In the genomic region with DNA sequence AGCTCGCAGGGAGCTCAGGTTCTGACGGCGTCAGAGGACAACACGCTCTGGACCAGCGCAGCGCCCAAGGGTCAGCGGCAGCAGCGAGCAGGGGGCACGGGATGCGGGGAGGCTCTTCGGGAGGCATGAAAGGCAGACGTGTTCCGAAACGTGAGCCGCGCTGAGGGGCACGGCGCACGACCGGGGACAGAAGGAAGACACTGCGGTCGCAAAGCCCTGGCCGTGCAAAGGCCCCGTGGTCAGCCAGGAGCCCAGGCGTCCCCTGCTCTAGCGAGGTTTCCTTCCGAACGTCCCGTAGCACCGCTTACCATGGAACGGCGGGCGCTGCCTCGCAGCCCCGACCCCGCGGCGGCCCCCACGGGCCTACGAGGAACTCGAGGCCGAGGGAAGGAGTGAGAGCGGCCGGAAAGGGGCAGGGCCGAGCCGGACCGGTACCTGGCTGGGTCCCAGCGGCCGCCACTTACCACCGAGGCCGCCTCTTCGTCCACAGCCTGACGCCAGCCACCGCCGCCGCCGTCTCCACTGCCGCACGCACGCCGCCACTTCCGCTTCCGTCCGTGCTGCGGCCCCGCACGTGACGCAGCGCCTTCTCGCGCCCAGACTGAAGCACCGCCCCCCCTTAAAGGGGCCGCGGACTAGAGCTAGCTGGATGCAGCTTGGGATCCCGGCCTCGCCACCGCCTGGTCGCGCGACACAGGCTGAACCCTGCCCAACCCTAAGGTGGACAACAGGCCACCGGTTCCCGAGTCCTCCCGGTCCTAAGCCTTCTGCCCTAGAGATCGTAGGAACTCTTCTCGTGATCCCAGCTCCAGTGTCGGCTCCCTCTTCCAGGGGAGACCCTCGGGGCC, we compare ENCODE assay signal across 8 cellular contexts. TPM values are rescaled to one million over a fixed set of nuclear protein-coding genes. Genes with fewer than 3 reads are reported as not detected.
DNase-seq lines count a peak whose midpoint lies in the region; ATAC-seq and TF ChIP-seq lines count a peak whose summit lies in the region.

No MANE protein-coding gene starts in this region.

- POLR2A ChIA-PET in activated CD4-positive, alpha-beta memory T cell treated with anti-CD3 and anti-CD28 coated beads, Interleukin-2, amount 10 ng/mL, durations not matched to agents 7 days and 5 days (lab: Charles Lee) = interaction anchor here (0.6 to 4.2 kb wide), 20 partner anchors 9 to 276 kb away, joined by 3 to 74 read pairs (median 4); partner anchors contain the start of genes ABHD17A and AP3D1

- H3K4me3 Mint-ChIP-seq in activated CD4-positive, alpha-beta memory T cell treated with anti-CD3 and anti-CD28 coated beads, Interleukin-2, amount 10 ng/mL, durations not matched to agents 7 days and 5 days = peak overlapping the region; percentile 99

- H3K9me3 Mint-ChIP-seq in activated CD4-positive, alpha-beta memory T cell treated with anti-CD3 and anti-CD28 coated beads, Interleukin-2, amount 10 ng/mL, durations not matched to agents 7 days and 5 days = no peaks in the 10 kb centered on the region

- no peaks in the 10 kb centered on the region for H3K27me3 ChIP-seq in lung (ENCODE audit: control insufficient read depth, insufficient read depth)

- CTCF ChIA-PET in activated CD4-positive, alpha-beta memory T cell treated with anti-CD3 and anti-CD28 coated beads, Interleukin-2, amount 10 ng/mL, durations not matched to agents 7 days and 5 days (lab: Charles Lee) = interaction anchor here (0.6 to 3.3 kb wide), 6 partner anchors 11 to 222 kb away, joined by 3 to 39 read pairs (median 6); no protein-coding TSS in a partner anchor

- ATAC-seq in GM19351 (IDR thresholded peaks at IDR 0.05; ENCODE audit: unreplicated experiment) (peak; percentile 92), HG03520 (IDR thresholded peaks at IDR 0.05; ENCODE audit: unreplicated experiment) (peak; percentile 80), lung (ENCODE audit: insufficient read depth, low FRiP score) (peak; percentile 98)

- peaks cover 28% of the 10 kb centered on the region for H3K4me1 Mint-ChIP-seq in activated CD4-positive, alpha-beta memory T cell treated with anti-CD3 and anti-CD28 coated beads, Interleukin-2, amount 10 ng/mL, durations not matched to agents 7 days and 5 days

- H3K9me3 ChIP-seq in lung (ENCODE audit: control insufficient read depth in 2 of 2, insufficient read depth in 1 of 2, low read length in 1 of 2) = no peaks in the 10 kb centered on the region

- WGBS in lung, 2 donors = 0 to 1% methylated on average over 72 to 87 of the region's 87 CpGs

- H3K4me1 ChIP-seq in lung (ENCODE audit: control insufficient read depth in 2 of 2, insufficient read depth in 2 of 2, low read length in 2 of 2) = peaks cover 12 to 29% of the 10 kb centered on the region in 2 donors

- H3K36me3 Mint-ChIP-seq in activated CD4-positive, alpha-beta memory T cell treated with anti-CD3 and anti-CD28 coated beads, Interleukin-2, amount 10 ng/mL, durations not matched to agents 7 days and 5 days (ENCODE audit: low read depth) = peaks cover 35% of the 10 kb centered on the region

- peak; percentile 57 to 92 (median 84) for DNase-seq in C1 segment of cervical spinal cord (lab: John Stamatoyannopoulos, UW)
- DNase-seq in NCI-H748 (lab: John Stamatoyannopoulos, UW; ENCODE audit: unreplicated experiment) = peak; percentile 89
- peak; percentile 92 for DNase-seq in activated CD4-positive, alpha-beta memory T cell treated with anti-CD3 and anti-CD28 coated beads, Interleukin-2, amount 10 ng/mL, durations not matched to agents 7 days and 5 days
- DNase-seq in ecto neural progenitor cell (ENCODE audit: low spot score) = peak; percentile 92
- DNase-seq in lung (ENCODE audit: low spot score) = peak; percentile 90
- peak; percentile 83 to 89 (median 83) for DNase-seq in stimulated activated CD4-positive, alpha-beta T cell treated with anti-CD3 and anti-CD28 coated beads, TNF-alpha, amount 100 ng/mL, for 24 hours (ENCODE audit: low read depth in 3 of 3)

- H3K4me3 ChIP-seq in lung = peak overlapping the region; percentile 90

- peak overlapping the region; percentile 99 for H3K27ac Mint-ChIP-seq in activated CD4-positive, alpha-beta memory T cell treated with anti-CD3 and anti-CD28 coated beads, Interleukin-2, amount 10 ng/mL, durations not matched to agents 7 days and 5 days

- H3K27me3 Mint-ChIP-seq in activated CD4-positive, alpha-beta memory T cell treated with anti-CD3 and anti-CD28 coated beads, Interleukin-2, amount 10 ng/mL, durations not matched to agents 7 days and 5 days = no peaks in the 10 kb centered on the region

- no peak for TF ChIP-seq CTCF in lung (IDR thresholded peaks at IDR 0.05; ENCODE audit: control extremely low read depth, extremely low read depth)

- H3K36me3 ChIP-seq in lung (ENCODE audit: control insufficient read depth in 2 of 2, insufficient read depth in 2 of 2, low read length in 2 of 2) = peaks cover 0 to 31% of the 10 kb centered on the region in 2 donors

- peak overlapping the region; percentile 98 for H3K27ac ChIP-seq in lung (ENCODE audit: low read depth in 1 of 2, low read length in 1 of 2)

RNA-seq across cellular contexts. Expression of gene ABHD17A, which starts 9.4 kb away (rescaled TPM):
- total RNA-seq in activated CD4-positive, alpha-beta memory T cell treated with anti-CD3 and anti-CD28 coated beads, Interleukin-2, amount 10 ng/mL, durations not matched to agents 7 days and 5 days = 100 to 1,000 TPM; 255 to 259 TPM
- 10 to 100 TPM; 68.8 to 84.9 TPM for total RNA-seq in lung
- 100 to 1,000 TPM in 1 of 2 donors, 10 to 100 TPM in 1; 97.0 to 110 TPM for polyA plus RNA-seq in lung

RNA-seq across cellular contexts. Expression of gene KLF16, which starts 12.5 kb away (rescaled TPM):
- 10 to 100 TPM; 24.6 to 25.7 TPM for total RNA-seq in activated CD4-positive, alpha-beta memory T cell treated with anti-CD3 and anti-CD28 coated beads, Interleukin-2, amount 10 ng/mL, durations not matched to agents 7 days and 5 days
- 10 to 100 TPM in 1 of 2 donors, 1 to 10 TPM in 1; 3.3 to 25.6 TPM for total RNA-seq in lung
- polyA plus RNA-seq in lung = 10 to 100 TPM; 13.8 to 17.8 TPM

RNA-seq across cellular contexts. Expression of gene REXO1, which starts 27.6 kb away (rescaled TPM):
- 10 to 100 TPM; 46.5 to 47.5 TPM for total RNA-seq in activated CD4-positive, alpha-beta memory T cell treated with anti-CD3 and anti-CD28 coated beads, Interleukin-2, amount 10 ng/mL, durations not matched to agents 7 days and 5 days
- 10 to 100 TPM; 15.6 to 40.3 TPM for total RNA-seq in lung
- 10 to 100 TPM; 22.3 to 32.0 TPM for polyA plus RNA-seq in lung

RNA-seq across cellular contexts. Expression of gene ADAT3, which starts 29.3 kb away (rescaled TPM):
- total RNA-seq in activated CD4-positive, alpha-beta memory T cell treated with anti-CD3 and anti-CD28 coated beads, Interleukin-2, amount 10 ng/mL, durations not matched to agents 7 days and 5 days = 10 to 100 TPM; 13.3 to 15.5 TPM
- 10 to 100 TPM in 1 of 2 donors, 1 to 10 TPM in 1; 4.0 to 11.9 TPM for total RNA-seq in lung
- polyA plus RNA-seq in lung = 1 to 10 TPM; 6.4 to 7.2 TPM

RNA-seq across cellular contexts. Expression of gene SCAMP4, which starts 29.3 kb away (rescaled TPM):
- total RNA-seq in activated CD4-positive, alpha-beta memory T cell treated with anti-CD3 and anti-CD28 coated beads, Interleukin-2, amount 10 ng/mL, durations not matched to agents 7 days and 5 days = 10 to 100 TPM; 36.5 to 39.7 TPM
- total RNA-seq in lung = 10 to 100 TPM; 63.4 to 86.6 TPM
- 10 to 100 TPM; 45.7 to 49.1 TPM for polyA plus RNA-seq in lung

Comparison
In these comparisons a context has a peak if more than half of its experiments do, and no peak if none do; other contexts are left out.
1. Peak in every context shown above with its lines: DNase-seq, ATAC-seq, H3K4me3 ChIP-seq and H3K27ac ChIP-seq.